Comparison of ENCODE assay signal across 1 cellular context in the genomic region with DNA sequence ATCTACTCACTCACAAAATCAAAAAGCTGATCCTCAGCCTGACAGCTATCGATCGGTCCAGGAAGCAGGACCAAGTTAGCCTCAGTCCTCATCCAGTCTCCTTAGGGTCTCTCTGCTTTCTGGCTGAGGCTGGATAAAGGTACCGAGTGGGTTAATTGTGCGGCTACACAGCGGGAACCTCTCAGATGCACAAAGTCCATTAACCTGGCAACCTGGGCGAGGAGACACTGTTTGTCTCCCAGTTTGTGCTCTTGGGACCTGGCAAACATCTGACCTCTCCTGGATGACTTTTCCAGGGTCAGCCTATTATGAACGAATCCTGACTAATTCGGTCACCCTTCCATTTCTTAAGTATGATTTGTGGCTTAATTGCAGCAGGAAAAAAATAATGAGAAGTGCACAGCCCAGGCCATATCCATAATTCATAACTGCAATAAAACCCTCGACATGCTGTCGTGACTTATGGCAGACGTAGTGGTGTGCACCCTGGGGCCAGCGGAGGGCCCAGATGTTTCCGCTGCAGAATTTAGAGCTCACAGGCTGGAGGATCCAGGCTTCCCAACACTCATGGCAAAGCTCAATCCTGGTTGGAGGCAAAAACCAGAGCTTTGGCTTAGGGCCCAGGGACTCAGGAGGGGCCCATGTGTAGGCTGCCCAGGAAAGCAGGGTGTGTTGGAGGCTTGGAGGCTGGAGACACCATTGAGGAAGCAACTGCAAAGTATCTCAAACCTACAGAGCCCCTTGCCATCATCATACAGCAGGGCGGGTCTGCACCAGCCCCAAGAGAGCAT.
A peak's percentile ranks its signal among the peaks of the same experiment; 100 is the strongest.
TF ChIP-seq lines count a peak whose summit lies in the region.

No MANE protein-coding gene starts in this region.

TF ChIP-seq in HepG2, 621 proteins besides CTCF, POLR2A, EP300 and RAD21 (continued from another document and continues in another):
- TF ChIP-seq POGZ (CRISPR knock-in tag; IDR thresholded peaks at IDR 0.05) (no peak), PCBP2 (optimal IDR thresholded peaks at IDR 0.05; ENCODE audit: low read depth, low read length, poor library complexity, severe bottlenecking) (no peak), RBM39 (IDR thresholded peaks at IDR 0.05; ENCODE audit: low read depth, low read length, poor library complexity, severe bottlenecking) (no peak), ZNF891 (CRISPR knock-in tag; IDR thresholded peaks at IDR 0.05) (no peak), ZNF3 (CRISPR knock-in tag; IDR thresholded peaks at IDR 0.05) (no peak), ZNF350 (CRISPR knock-in tag; IDR thresholded peaks at IDR 0.05; ENCODE audit: borderline replicate concordance, low read depth) (no peak; the same call in 1 of the 2 replicates), ZBTB7A (CRISPR knock-in tag; IDR thresholded peaks at IDR 0.05) (no peak), TARDBP (CRISPR knock-in tag; IDR thresholded peaks at IDR 0.05) (no peak), PAF1 (CRISPR knock-in tag; IDR thresholded peaks at IDR 0.05) (no peak), ZNF513 (CRISPR knock-in tag; conservative IDR thresholded peaks at IDR 0.05) (no peak), ZNF232 (CRISPR knock-in tag; IDR thresholded peaks at IDR 0.05; ENCODE audit: borderline replicate concordance) (no peak), ZBTB4 (CRISPR knock-in tag; IDR thresholded peaks at IDR 0.05; ENCODE audit: borderline replicate concordance) (0 out of 2 replicates have a peak, but pooled peaks have one; percentile 66), ZBTB8A (CRISPR knock-in tag; IDR thresholded peaks at IDR 0.05; ENCODE audit: borderline replicate concordance, low read depth) (no peak), MZF1 (CRISPR knock-in tag; IDR thresholded peaks at IDR 0.05; ENCODE audit: borderline replicate concordance) (no peak), SETDB1 (CRISPR knock-in tag; IDR thresholded peaks at IDR 0.05; ENCODE audit: borderline replicate concordance) (no peak), FOSL2 (CRISPR knock-in tag; IDR thresholded peaks at IDR 0.05) (peak; percentile 40; the same call in 1 of the 2 replicates), ZKSCAN8 (CRISPR knock-in tag; IDR thresholded peaks at IDR 0.05; ENCODE audit: borderline replicate concordance) (no peak), SMAD9 (CRISPR knock-in tag; IDR thresholded peaks at IDR 0.05) (no peak), SMARCE1 (IDR thresholded peaks at IDR 0.05; ENCODE audit: borderline replicate concordance) (no peak), BCL3 (CRISPR knock-in tag; IDR thresholded peaks at IDR 0.05) (no peak), ZNF790 (CRISPR knock-in tag; IDR thresholded peaks at IDR 0.05; ENCODE audit: borderline replicate concordance) (no peak), ZEB1 (IDR thresholded peaks at IDR 0.05; ENCODE audit: insufficient replicate concordance, low read depth) (no peak), SMAD1 (CRISPR knock-in tag; IDR thresholded peaks at IDR 0.05; ENCODE audit: borderline replicate concordance, low read depth) (no peak), MYC (CRISPR knock-in tag; IDR thresholded peaks at IDR 0.05; ENCODE audit: borderline replicate concordance) (no peak), ZNF446 (CRISPR knock-in tag; IDR thresholded peaks at IDR 0.05) (no peak), EEA1 (CRISPR knock-in tag; IDR thresholded peaks at IDR 0.05; ENCODE audit: borderline replicate concordance) (no peak), FOXA1 (IDR thresholded peaks at IDR 0.05) (no peak), FOXA1 (CRISPR knock-in tag; IDR thresholded peaks at IDR 0.05) (peak; percentile 27; the same call in 1 of the 2 replicates), RARA (CRISPR knock-in tag; IDR thresholded peaks at IDR 0.05) (peak; percentile 89), SOX5 (CRISPR knock-in tag; IDR thresholded peaks at IDR 0.05; ENCODE audit: borderline replicate concordance) (peak; percentile 48; the same call in 1 of the 2 replicates), NKX3-1 (CRISPR knock-in tag; IDR thresholded peaks at IDR 0.05) (no peak), ZFP36L1 (CRISPR knock-in tag; IDR thresholded peaks at IDR 0.05) (no peak), ELF3 (CRISPR knock-in tag; IDR thresholded peaks at IDR 0.05) (peak; percentile 55; the same call in 1 of the 2 replicates), THAP7 (CRISPR knock-in tag; IDR thresholded peaks at IDR 0.05) (no peak), ZMYM2 (CRISPR knock-in tag; IDR thresholded peaks at IDR 0.05) (no peak)
- TF ChIP-seq, protein P1, sequence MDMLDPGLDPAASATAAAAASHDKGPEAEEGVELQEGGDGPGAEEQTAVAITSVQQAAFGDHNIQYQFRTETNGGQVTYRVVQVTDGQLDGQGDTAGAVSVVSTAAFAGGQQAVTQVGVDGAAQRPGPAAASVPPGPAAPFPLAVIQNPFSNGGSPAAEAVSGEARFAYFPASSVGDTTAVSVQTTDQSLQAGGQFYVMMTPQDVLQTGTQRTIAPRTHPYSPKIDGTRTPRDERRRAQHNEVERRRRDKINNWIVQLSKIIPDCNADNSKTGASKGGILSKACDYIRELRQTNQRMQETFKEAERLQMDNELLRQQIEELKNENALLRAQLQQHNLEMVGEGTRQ (IDR thresholded peaks at IDR 0.05; ENCODE audit: low read depth, low read length) = no peak
- TF ChIP-seq, protein P1 (CRISPR knock-in tag; IDR thresholded peaks at IDR 0.05; ENCODE audit: borderline replicate concordance) = no peak
- TF ChIP-seq, protein P2, sequence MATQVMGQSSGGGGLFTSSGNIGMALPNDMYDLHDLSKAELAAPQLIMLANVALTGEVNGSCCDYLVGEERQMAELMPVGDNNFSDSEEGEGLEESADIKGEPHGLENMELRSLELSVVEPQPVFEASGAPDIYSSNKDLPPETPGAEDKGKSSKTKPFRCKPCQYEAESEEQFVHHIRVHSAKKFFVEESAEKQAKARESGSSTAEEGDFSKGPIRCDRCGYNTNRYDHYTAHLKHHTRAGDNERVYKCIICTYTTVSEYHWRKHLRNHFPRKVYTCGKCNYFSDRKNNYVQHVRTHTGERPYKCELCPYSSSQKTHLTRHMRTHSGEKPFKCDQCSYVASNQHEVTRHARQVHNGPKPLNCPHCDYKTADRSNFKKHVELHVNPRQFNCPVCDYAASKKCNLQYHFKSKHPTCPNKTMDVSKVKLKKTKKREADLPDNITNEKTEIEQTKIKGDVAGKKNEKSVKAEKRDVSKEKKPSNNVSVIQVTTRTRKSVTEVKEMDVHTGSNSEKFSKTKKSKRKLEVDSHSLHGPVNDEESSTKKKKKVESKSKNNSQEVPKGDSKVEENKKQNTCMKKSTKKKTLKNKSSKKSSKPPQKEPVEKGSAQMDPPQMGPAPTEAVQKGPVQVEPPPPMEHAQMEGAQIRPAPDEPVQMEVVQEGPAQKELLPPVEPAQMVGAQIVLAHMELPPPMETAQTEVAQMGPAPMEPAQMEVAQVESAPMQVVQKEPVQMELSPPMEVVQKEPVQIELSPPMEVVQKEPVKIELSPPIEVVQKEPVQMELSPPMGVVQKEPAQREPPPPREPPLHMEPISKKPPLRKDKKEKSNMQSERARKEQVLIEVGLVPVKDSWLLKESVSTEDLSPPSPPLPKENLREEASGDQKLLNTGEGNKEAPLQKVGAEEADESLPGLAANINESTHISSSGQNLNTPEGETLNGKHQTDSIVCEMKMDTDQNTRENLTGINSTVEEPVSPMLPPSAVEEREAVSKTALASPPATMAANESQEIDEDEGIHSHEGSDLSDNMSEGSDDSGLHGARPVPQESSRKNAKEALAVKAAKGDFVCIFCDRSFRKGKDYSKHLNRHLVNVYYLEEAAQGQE (IDR thresholded peaks at IDR 0.05; ENCODE audit: borderline replicate concordance in 1 of 2, low read depth in 1 of 2, low read length in 2 of 2) = no peak
- TF ChIP-seq, protein P3, sequence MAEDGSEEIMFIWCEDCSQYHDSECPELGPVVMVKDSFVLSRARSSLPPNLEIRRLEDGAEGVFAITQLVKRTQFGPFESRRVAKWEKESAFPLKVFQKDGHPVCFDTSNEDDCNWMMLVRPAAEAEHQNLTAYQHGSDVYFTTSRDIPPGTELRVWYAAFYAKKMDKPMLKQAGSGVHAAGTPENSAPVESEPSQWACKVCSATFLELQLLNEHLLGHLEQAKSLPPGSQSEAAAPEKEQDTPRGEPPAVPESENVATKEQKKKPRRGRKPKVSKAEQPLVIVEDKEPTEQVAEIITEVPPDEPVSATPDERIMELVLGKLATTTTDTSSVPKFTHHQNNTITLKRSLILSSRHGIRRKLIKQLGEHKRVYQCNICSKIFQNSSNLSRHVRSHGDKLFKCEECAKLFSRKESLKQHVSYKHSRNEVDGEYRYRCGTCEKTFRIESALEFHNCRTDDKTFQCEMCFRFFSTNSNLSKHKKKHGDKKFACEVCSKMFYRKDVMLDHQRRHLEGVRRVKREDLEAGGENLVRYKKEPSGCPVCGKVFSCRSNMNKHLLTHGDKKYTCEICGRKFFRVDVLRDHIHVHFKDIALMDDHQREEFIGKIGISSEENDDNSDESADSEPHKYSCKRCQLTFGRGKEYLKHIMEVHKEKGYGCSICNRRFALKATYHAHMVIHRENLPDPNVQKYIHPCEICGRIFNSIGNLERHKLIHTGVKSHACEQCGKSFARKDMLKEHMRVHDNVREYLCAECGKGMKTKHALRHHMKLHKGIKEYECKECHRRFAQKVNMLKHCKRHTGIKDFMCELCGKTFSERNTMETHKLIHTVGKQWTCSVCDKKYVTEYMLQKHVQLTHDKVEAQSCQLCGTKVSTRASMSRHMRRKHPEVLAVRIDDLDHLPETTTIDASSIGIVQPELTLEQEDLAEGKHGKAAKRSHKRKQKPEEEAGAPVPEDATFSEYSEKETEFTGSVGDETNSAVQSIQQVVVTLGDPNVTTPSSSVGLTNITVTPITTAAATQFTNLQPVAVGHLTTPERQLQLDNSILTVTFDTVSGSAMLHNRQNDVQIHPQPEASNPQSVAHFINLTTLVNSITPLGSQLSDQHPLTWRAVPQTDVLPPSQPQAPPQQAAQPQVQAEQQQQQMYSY (CRISPR knock-in tag; IDR thresholded peaks at IDR 0.05) = no peak
- TF ChIP-seq, protein P4, sequence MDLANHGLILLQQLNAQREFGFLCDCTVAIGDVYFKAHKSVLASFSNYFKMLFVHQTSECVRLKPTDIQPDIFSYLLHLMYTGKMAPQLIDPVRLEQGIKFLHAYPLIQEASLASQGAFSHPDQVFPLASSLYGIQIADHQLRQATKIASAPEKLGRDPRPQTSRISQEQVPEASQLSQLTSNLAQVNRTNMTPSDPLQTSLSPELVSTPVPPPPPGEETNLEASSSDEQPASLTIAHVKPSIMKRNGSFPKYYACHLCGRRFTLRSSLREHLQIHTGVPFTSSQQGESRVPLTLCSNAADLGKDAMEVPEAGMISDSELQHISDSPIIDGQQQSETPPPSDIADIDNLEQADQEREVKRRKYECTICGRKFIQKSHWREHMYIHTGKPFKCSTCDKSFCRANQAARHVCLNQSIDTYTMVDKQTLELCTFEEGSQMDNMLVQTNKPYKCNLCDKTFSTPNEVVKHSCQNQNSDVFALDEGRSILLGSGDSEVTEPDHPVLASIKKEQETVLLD (CRISPR knock-in tag; IDR thresholded peaks at IDR 0.05; ENCODE audit: low read depth) = no peak
